Comparison of ENCODE assay signal across 17 cellular contexts in the genomic region with DNA sequence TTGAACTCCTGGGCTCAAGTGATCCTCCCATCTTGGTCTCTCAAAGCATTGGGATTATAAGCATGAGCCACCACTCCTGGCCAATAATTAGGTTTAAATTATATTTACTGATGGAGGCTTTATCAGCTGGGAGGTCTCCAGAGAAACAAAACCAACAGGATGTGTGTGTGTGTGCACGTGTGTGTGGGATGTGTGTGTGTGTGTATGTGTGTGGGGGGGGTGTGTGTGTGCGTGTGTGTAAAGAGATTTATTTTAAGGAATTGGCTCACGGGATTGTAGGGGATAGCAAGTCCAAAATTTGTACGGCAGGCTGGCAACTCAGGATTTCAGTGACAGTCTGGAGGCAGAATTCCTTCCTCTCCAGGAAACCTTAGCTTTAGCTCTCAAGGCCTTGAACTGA. TPM values are rescaled to one million over a fixed set of nuclear protein-coding genes. Genes with fewer than 3 reads are reported as not detected.
DNase-seq lines count a peak whose midpoint lies in the region; ATAC-seq and TF ChIP-seq lines count a peak whose summit lies in the region.
"Had no signal": no experiment of that assay in that cellular context is flagged by ENCODE, and none has a peak within 500 bp of the region (broad histone marks: within the 10 kb centered on the region; RNA-seq: fewer than 3 reads in every experiment).

No MANE protein-coding gene starts in this region.

- DNase-seq in activated CD8-positive, alpha-beta memory T cell treated with anti-CD3 and anti-CD28 coated beads, Interleukin-2, amount 10 ng/mL, durations not matched to agents 7 days and 5 days: no peak
- no peak for DNase-seq in activated CD8-positive, alpha-beta memory T cell treated with anti-CD3 and anti-CD28 coated beads, Interleukin-2, amount 50 U/mL, for 48 hours
- DNase-seq in activated CD4-positive, alpha-beta memory T cell treated with anti-CD3 and anti-CD28 coated beads for 36 hours: no peak
- DNase-seq in NCI-H1092 treated with DMSO at 0.1 percent for 48 hours (lab: John Stamatoyannopoulos, UW): no peak
- DNase-seq: CD4-positive, alpha-beta memory T cell; DMS79 treated with DMSO at 0.1 percent for 48 hours; GDM1; HCEC 1CT; NCI-H1048; NCI-H1694 treated with DMSO at 0.1 percent for 48 hours; NCI-H345; NCI-H82; SHP77 treated with DMSO at 0.1 percent for 48 hours had no signal

- no peak for ATAC-seq in activated CD8-positive, alpha-beta memory T cell treated with anti-CD3 and anti-CD28 coated beads, Interleukin-2, amount 10 ng/mL, durations not matched to agents 7 days and 5 days
- no peak for ATAC-seq in GM18907 (IDR thresholded peaks at IDR 0.05; ENCODE audit: unreplicated experiment)
- ATAC-seq: K562 had no signal

- TF ChIP-seq CTCF in HEK293 (tag by site-specific recombination; IDR thresholded peaks at IDR 0.05) (no peak), neutrophil (IDR thresholded peaks at IDR 0.05) (no peak)

- peaks cover 74% of the 10 kb centered on the region for H3K4me1 Mint-ChIP-seq in activated CD8-positive, alpha-beta memory T cell treated with anti-CD3 and anti-CD28 coated beads, Interleukin-2, amount 10 ng/mL, durations not matched to agents 7 days and 5 days
- peaks cover 37% of the 10 kb centered on the region for H3K4me1 Mint-ChIP-seq in activated CD4-positive, alpha-beta memory T cell treated with anti-CD3 and anti-CD28 coated beads for 36 hours (ENCODE audit: low read depth)

- H3K27me3 Mint-ChIP-seq in activated CD8-positive, alpha-beta memory T cell treated with anti-CD3 and anti-CD28 coated beads, Interleukin-2, amount 10 ng/mL, durations not matched to agents 7 days and 5 days: no peaks in the 10 kb centered on the region
- H3K27me3 Mint-ChIP-seq in activated CD4-positive, alpha-beta memory T cell treated with anti-CD3 and anti-CD28 coated beads for 36 hours: peaks cover 3% of the 10 kb centered on the region

- intact Hi-C loops in activated CD4-positive, alpha-beta memory T cell treated with anti-CD3 and anti-CD28 coated beads for 36 hours (cut with micrococcal nuclease): no loop called here

- CTCF ChIA-PET in activated CD8-positive, alpha-beta memory T cell treated with anti-CD3 and anti-CD28 coated beads, Interleukin-2, amount 10 ng/mL, durations not matched to agents 7 days and 5 days (lab: Charles Lee): interaction anchor here (0.9 to 15.3 kb wide), 9 partner anchors 8 to 117 kb away, joined by 3 to 342 read pairs (median 4); a partner anchor contains a TSS
- CTCF ChIA-PET in HEK293 (lab: Yijun Ruan, JAX): interaction anchor here (1.2 to 2.5 kb wide), 4 partner anchors 8 to 32 kb away, joined by 3 to 10 read pairs (median 5); no protein-coding TSS in a partner anchor
- CTCF ChIA-PET in activated CD4-positive, alpha-beta memory T cell treated with anti-CD3 and anti-CD28 coated beads for 36 hours (lab: Charles Lee): interaction anchor here (0.9 to 6.2 kb wide), 4 partner anchors 8 to 79 kb away, joined by 3 to 89 read pairs (median 6); no protein-coding TSS in a partner anchor

- POLR2A ChIA-PET in HEK293 (lab: Yijun Ruan, JAX): interaction anchor here (1.2 kb wide), 2 partner anchors 16 to 20 kb away, joined by 3 to 5 read pairs; no protein-coding TSS in a partner anchor
- POLR2A ChIA-PET in activated CD4-positive, alpha-beta memory T cell treated with anti-CD3 and anti-CD28 coated beads for 36 hours (lab: Charles Lee): interaction anchor here (0.8 kb wide), 1 partner anchor 11 kb away, joined by 3 read pairs; no protein-coding TSS in a partner anchor

- H3K4me3 ChIP-seq in HEK293 (ENCODE audit: low read depth, low read length) (no peak overlapping the region), neutrophil (ENCODE audit: low read depth in 1 of 2, low read length in 1 of 2) (peak overlapping the region; percentile 99)
- H3K4me3 ChIP-seq: K562 had no signal

- peak overlapping the region; percentile 69 for H3K27ac Mint-ChIP-seq in activated CD8-positive, alpha-beta memory T cell treated with anti-CD3 and anti-CD28 coated beads, Interleukin-2, amount 10 ng/mL, durations not matched to agents 7 days and 5 days
- H3K27ac Mint-ChIP-seq in activated CD4-positive, alpha-beta memory T cell treated with anti-CD3 and anti-CD28 coated beads for 36 hours: peak overlapping the region; percentile 58

- no peaks in the 10 kb centered on the region for H3K9me3 Mint-ChIP-seq in activated CD8-positive, alpha-beta memory T cell treated with anti-CD3 and anti-CD28 coated beads, Interleukin-2, amount 10 ng/mL, durations not matched to agents 7 days and 5 days (ENCODE audit: low read depth)
- no peaks in the 10 kb centered on the region for H3K9me3 Mint-ChIP-seq in activated CD4-positive, alpha-beta memory T cell treated with anti-CD3 and anti-CD28 coated beads for 36 hours
- H3K9me3 Mint-ChIP-seq: CD4-positive, alpha-beta memory T cell had no signal

- H3K4me1 ChIP-seq in HEK293 (ENCODE audit: control insufficient read depth, insufficient read depth, low read length) (no peaks in the 10 kb centered on the region), neutrophil (ENCODE audit: control insufficient read depth in 1 of 2, insufficient read depth in 1 of 2, low read depth in 1 of 2, low read length in 1 of 2) (peaks cover 76 to 86% of the 10 kb centered on the region in 2 experiments)

- H3K4me3 Mint-ChIP-seq in activated CD8-positive, alpha-beta memory T cell treated with anti-CD3 and anti-CD28 coated beads, Interleukin-2, amount 10 ng/mL, durations not matched to agents 7 days and 5 days: peak overlapping the region; percentile 48
- no peak overlapping the region for H3K4me3 Mint-ChIP-seq in activated CD4-positive, alpha-beta memory T cell treated with anti-CD3 and anti-CD28 coated beads for 36 hours
- H3K4me3 Mint-ChIP-seq: CD4-positive, alpha-beta memory T cell had no signal

- H3K36me3 Mint-ChIP-seq in activated CD8-positive, alpha-beta memory T cell treated with anti-CD3 and anti-CD28 coated beads, Interleukin-2, amount 10 ng/mL, durations not matched to agents 7 days and 5 days: peaks cover 51% of the 10 kb centered on the region
- H3K36me3 Mint-ChIP-seq in activated CD4-positive, alpha-beta memory T cell treated with anti-CD3 and anti-CD28 coated beads for 36 hours: peaks cover 14% of the 10 kb centered on the region

- no peaks in the 10 kb centered on the region for H3K9me3 ChIP-seq in HEK293 (ENCODE audit: control insufficient read depth, insufficient read depth, low read depth, low read length)
- H3K9me3 ChIP-seq in neutrophil: no peaks in the 10 kb centered on the region

- H3K27ac ChIP-seq in HEK293 (ENCODE audit: extremely low read depth, low read depth, low read length) (no peak overlapping the region), neutrophil (peak overlapping the region; percentile 94)

- H3K36me3 ChIP-seq in HEK293 (ENCODE audit: control insufficient read depth in 2 of 2, insufficient read depth in 1 of 2, low read length in 2 of 2) (peaks cover 0 to 17% of the 10 kb centered on the region in 2 experiments; a peak in 1 of 3 replicates), neutrophil (peaks cover 61% of the 10 kb centered on the region)

- no peaks in the 10 kb centered on the region for H3K27me3 ChIP-seq in neutrophil

TF ChIP-seq in HEK293, 187 proteins besides CTCF, POLR2A, EP300 and RAD21 (continues in another document):
- TF ChIP-seq ZNF10 (tag by site-specific recombination; IDR thresholded peaks at IDR 0.05) (no peak), ZNF600 (tag by site-specific recombination; IDR thresholded peaks at IDR 0.05) (0 out of 2 replicates have a peak, but pooled peaks have one; percentile 14), ZFHX2 (tag by site-specific recombination; conservative IDR thresholded peaks at IDR 0.05) (peak; percentile 82), ZFP41 (tag by site-specific recombination; IDR thresholded peaks at IDR 0.05; ENCODE audit: borderline replicate concordance) (no peak), ZNF157 (tag by site-specific recombination; IDR thresholded peaks at IDR 0.05) (0 out of 2 replicates have a peak, but pooled peaks have one; percentile 15), ZNF629 (tag by site-specific recombination; IDR thresholded peaks at IDR 0.05) (no peak), EGR2 (tag by site-specific recombination; IDR thresholded peaks at IDR 0.05; ENCODE audit: low read depth) (peak; percentile 87)
- TF ChIP-seq, protein P1, sequence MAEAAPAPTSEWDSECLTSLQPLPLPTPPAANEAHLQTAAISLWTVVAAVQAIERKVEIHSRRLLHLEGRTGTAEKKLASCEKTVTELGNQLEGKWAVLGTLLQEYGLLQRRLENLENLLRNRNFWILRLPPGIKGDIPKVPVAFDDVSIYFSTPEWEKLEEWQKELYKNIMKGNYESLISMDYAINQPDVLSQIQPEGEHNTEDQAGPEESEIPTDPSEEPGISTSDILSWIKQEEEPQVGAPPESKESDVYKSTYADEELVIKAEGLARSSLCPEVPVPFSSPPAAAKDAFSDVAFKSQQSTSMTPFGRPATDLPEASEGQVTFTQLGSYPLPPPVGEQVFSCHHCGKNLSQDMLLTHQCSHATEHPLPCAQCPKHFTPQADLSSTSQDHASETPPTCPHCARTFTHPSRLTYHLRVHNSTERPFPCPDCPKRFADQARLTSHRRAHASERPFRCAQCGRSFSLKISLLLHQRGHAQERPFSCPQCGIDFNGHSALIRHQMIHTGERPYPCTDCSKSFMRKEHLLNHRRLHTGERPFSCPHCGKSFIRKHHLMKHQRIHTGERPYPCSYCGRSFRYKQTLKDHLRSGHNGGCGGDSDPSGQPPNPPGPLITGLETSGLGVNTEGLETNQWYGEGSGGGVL (tag by site-specific recombination; IDR thresholded peaks at IDR 0.05): peak; percentile 46; the same call in 1 of the 2 replicates

RNA-seq across cellular contexts. Expression of a gene that starts 4.6 kb away (rescaled TPM):
- total RNA-seq in activated CD8-positive, alpha-beta memory T cell treated with anti-CD3 and anti-CD28 coated beads, Interleukin-2, amount 10 ng/mL, durations not matched to agents 7 days and 5 days: 10 to 100 TPM; 34.0 to 88.3 TPM
- 1 to 10 TPM; 2.2 TPM for total RNA-seq in activated CD4-positive, alpha-beta memory T cell treated with anti-CD3 and anti-CD28 coated beads for 36 hours

RNA-seq across cellular contexts. Expression of a gene that starts 14.3 kb away (rescaled TPM):
- under 1 TPM in 1 of 2 experiments, not detected in 1; 0.50 TPM for total RNA-seq in activated CD8-positive, alpha-beta memory T cell treated with anti-CD3 and anti-CD28 coated beads, Interleukin-2, amount 10 ng/mL, durations not matched to agents 7 days and 5 days
- total RNA-seq in activated CD4-positive, alpha-beta memory T cell treated with anti-CD3 and anti-CD28 coated beads for 36 hours: under 1 TPM; 0.40 to 0.46 TPM
- total RNA-seq: CD4-positive, alpha-beta memory T cell had no signal

RNA-seq across cellular contexts. Expression of a gene that starts 14.4 kb away (rescaled TPM):
- 1,000 to 10,000 TPM; 2,870 to 3,468 TPM for total RNA-seq in activated CD8-positive, alpha-beta memory T cell treated with anti-CD3 and anti-CD28 coated beads, Interleukin-2, amount 10 ng/mL, durations not matched to agents 7 days and 5 days
- 1,000 to 10,000 TPM; 2,504 to 2,532 TPM for total RNA-seq in activated CD4-positive, alpha-beta memory T cell treated with anti-CD3 and anti-CD28 coated beads for 36 hours

RNA-seq across cellular contexts. Expression of a gene that starts 27.2 kb away (rescaled TPM):
- total RNA-seq in activated CD8-positive, alpha-beta memory T cell treated with anti-CD3 and anti-CD28 coated beads, Interleukin-2, amount 10 ng/mL, durations not matched to agents 7 days and 5 days: 10 to 100 TPM; 45.6 to 51.5 TPM
- total RNA-seq in activated CD4-positive, alpha-beta memory T cell treated with anti-CD3 and anti-CD28 coated beads for 36 hours: 10 to 100 TPM; 41.2 to 42.7 TPM

RNA-seq across cellular contexts. Expression of a gene that starts 27.3 kb away (rescaled TPM):
- total RNA-seq in activated CD8-positive, alpha-beta memory T cell treated with anti-CD3 and anti-CD28 coated beads, Interleukin-2, amount 10 ng/mL, durations not matched to agents 7 days and 5 days: 10 to 100 TPM; 31.8 to 34.3 TPM
- total RNA-seq in activated CD4-positive, alpha-beta memory T cell treated with anti-CD3 and anti-CD28 coated beads for 36 hours: 10 to 100 TPM; 31.8 to 32.8 TPM

Comparison
In these comparisons a context has a peak if more than half of its experiments do, and no peak if none do; other contexts are left out.
1. RNA of a gene that starts 4.6 kb away (total RNA-seq): 34.0 to 88.3 TPM in activated CD8-positive, alpha-beta memory T cell treated with anti-CD3 and anti-CD28 coated beads, Interleukin-2, amount 10 ng/mL, durations not matched to agents 7 days and 5 days; 2.2 TPM in activated CD4-positive, alpha-beta memory T cell treated with anti-CD3 and anti-CD28 coated beads for 36 hours; every median in the first group is over 10 times any median in the second.